ENCODE assay signal across 8 cellular contexts in genomic region chr1:1309525-1310385, GRCh38. TPM values are rescaled to one million over a fixed set of nuclear protein-coding genes. Genes with fewer than 3 reads are reported as not detected.
DNase-seq lines count a peak whose midpoint lies in the region; ATAC-seq and TF ChIP-seq lines count a peak whose summit lies in the region.

No MANE protein-coding gene starts in this region.

- H3K56ac ChIP-seq in H9 (ENCODE audit: insufficient read length, low read depth, low read length), result no peak overlapping the region

- H2AFZ ChIP-seq in H9 (ENCODE audit: low read length) (no peak overlapping the region), SU-DHL-6 (ENCODE audit: low read depth, low read length, severe bottlenecking) (no peak overlapping the region)

- H3K4ac ChIP-seq in H9 (ENCODE audit: low read depth, low read length), result no peak overlapping the region

- no peak overlapping the region for H4K8ac ChIP-seq in H9 (replicated peaks; ENCODE audit: insufficient read length, low read depth, low read length)

- no peaks in the 10 kb centered on the region for H3K9me3 ChIP-seq in H9 (ENCODE audit: control insufficient read depth, low read depth, low read length)
- no peaks in the 10 kb centered on the region for H3K9me3 ChIP-seq in SU-DHL-6 (ENCODE audit: insufficient read depth, low read length)
- no peaks in the 10 kb centered on the region for H3K9me3 ChIP-seq in gastrocnemius medialis

- H3K27ac Mint-ChIP-seq in H9, result no peak overlapping the region

- peaks cover 5% of the 10 kb centered on the region; the same call in 1 of the 2 replicates for H3K4me1 ChIP-seq in H9 (ENCODE audit: insufficient read depth, low read length)
- H3K4me1 ChIP-seq in gastrocnemius medialis, result peaks cover 34 to 39% of the 10 kb centered on the region in 2 donors

- H3F3A ChIP-seq in SU-DHL-6 (ENCODE audit: insufficient read depth), result no peaks in the 10 kb centered on the region; the same call in 1 of the 2 replicates

- H3K9ac ChIP-seq in H9 (ENCODE audit: extremely low read depth, insufficient read length, low read length), result no peak overlapping the region
- H3K9ac ChIP-seq in SU-DHL-6 (ENCODE audit: low read length), result peak overlapping the region; percentile 99

- TF ChIP-seq CTCF in H9 (conservative IDR thresholded peaks at IDR 0.05), result no peak
- no peak for TF ChIP-seq CTCF in SU-DHL-6 (IDR thresholded peaks at IDR 0.05; ENCODE audit: insufficient read depth, low read length, poor library complexity, severe bottlenecking)
- TF ChIP-seq CTCF in fibroblast of pulmonary artery (IDR thresholded peaks at IDR 0.05; ENCODE audit: low read length, missing control alignments), result no peak
- TF ChIP-seq CTCF in gastrocnemius medialis (IDR thresholded peaks at IDR 0.05 in 4 of 5, conservative IDR thresholded peaks at IDR 0.05 in 1 of 5), result no peak

- peaks cover 3% of the 10 kb centered on the region; the same call in 1 of the 2 replicates for H3K27me3 Mint-ChIP-seq in H9 (ENCODE audit: low read depth)

- ATAC-seq in gastrocnemius medialis (no peak), HG03108 (IDR thresholded peaks at IDR 0.05; ENCODE audit: unreplicated experiment) (no peak)

- H3K36me3 Mint-ChIP-seq in H9 (ENCODE audit: insufficient read depth in 1 of 3, low read depth in 3 of 3), result peaks cover 4 to 27% (median 23%) of the 10 kb centered on the region in 3 experiments

- no peak overlapping the region for H2BK15ac ChIP-seq in H9 (ENCODE audit: low read depth, low read length)

- no peak overlapping the region for H2BK12ac ChIP-seq in H9 (ENCODE audit: insufficient read length, low read depth, low read length)

- H3K36me3 ChIP-seq in SU-DHL-6 (ENCODE audit: low read length) (no peaks in the 10 kb centered on the region), gastrocnemius medialis (peaks cover 0 to 35% of the 10 kb centered on the region in 2 donors)

- no peak overlapping the region for H3K18ac ChIP-seq in H9 (ENCODE audit: insufficient read length, low read depth, low read length)

- peaks cover 15% of the 10 kb centered on the region for H3K23me2 ChIP-seq in H9 (ENCODE audit: insufficient read length, low read depth, low read length, poor library complexity, severe bottlenecking)

- no peak overlapping the region for H3T11ph ChIP-seq in H9 (ENCODE audit: low read length)

- H3K14ac ChIP-seq in H9 (ENCODE audit: insufficient read depth, low read length), result no peak overlapping the region

- H3K79me2 ChIP-seq in H9 (ENCODE audit: insufficient read depth, low read length) (no peaks in the 10 kb centered on the region), SU-DHL-6 (ENCODE audit: insufficient read depth, low read length) (peaks cover 12% of the 10 kb centered on the region)

- no peaks in the 10 kb centered on the region for H4K20me1 ChIP-seq in H9 (ENCODE audit: control insufficient read depth, insufficient read depth, insufficient read length)
- H4K20me1 ChIP-seq in SU-DHL-6 (ENCODE audit: low read depth, low read length), result no peaks in the 10 kb centered on the region

- H3K4me1 Mint-ChIP-seq in H9, result peaks cover 14 to 26% of the 10 kb centered on the region in 2 experiments

- WGBS in H9 (ENCODE audit: extremely low coverage, insufficient read length, low lambda C conversion rate), result no CpG with 5 or more reads among the region's 35 CpGs

- H3K27me3 ChIP-seq in H9 (ENCODE audit: insufficient read depth, low read length) (no peaks in the 10 kb centered on the region), SU-DHL-6 (ENCODE audit: low read length) (no peaks in the 10 kb centered on the region), gastrocnemius medialis (no peaks in the 10 kb centered on the region)

- H3K9me3 Mint-ChIP-seq in H9, result no peaks in the 10 kb centered on the region; a peak in 1 of 5 replicates

- in situ Hi-C loops in gastrocnemius medialis (cut with MboI; ENCODE audit: low sequenced_read_pairs in 4 of 4), result no loop called here

- no peak overlapping the region for H4K91ac ChIP-seq in H9 (ENCODE audit: insufficient read length, low read depth, low read length)

- no peak overlapping the region for H3K27ac ChIP-seq in H9 (ENCODE audit: insufficient read length, low read depth, low read length)
- H3K27ac ChIP-seq in SU-DHL-6 (ENCODE audit: low read depth, low read length), result peak overlapping the region; percentile 75
- H3K27ac ChIP-seq in gastrocnemius medialis, result peak overlapping the region; percentile 88 to 100 (median 96)

- intact Hi-C loops in gastrocnemius medialis (cut with DNase I; ENCODE audit: low total_unique reads), result loop anchor here (2.0 to 10.0 kb wide), 2 partner anchors 15 to 355 kb away; partner anchors contain the start of genes CPTP, INTS11 and NOC2L

- no peaks in the 10 kb centered on the region for H3K79me1 ChIP-seq in H9 (ENCODE audit: insufficient read depth, low read depth, low read length, poor library complexity, severe bottlenecking)

- H2AK5ac ChIP-seq in H9 (ENCODE audit: insufficient read length, low read length), result no peak overlapping the region

- no peak overlapping the region for H2BK120ac ChIP-seq in H9 (ENCODE audit: low read depth, low read length, poor library complexity, severe bottlenecking)

- H3K4me3 ChIP-seq in SU-DHL-6 (ENCODE audit: insufficient read depth, low read length, poor library complexity, severe bottlenecking), result peak overlapping the region; percentile 84
- peak overlapping the region; percentile 67 for H3K4me3 ChIP-seq in fibroblast of pulmonary artery (replicated peaks; ENCODE audit: low read depth, low read length)
- H3K4me3 ChIP-seq in gastrocnemius medialis, result peak overlapping the region; percentile 67 to 92 (median 70)

- H3K23ac ChIP-seq in H9 (ENCODE audit: insufficient read length, low read depth, low read length), result no peak overlapping the region

- H4K5ac ChIP-seq in H9 (ENCODE audit: insufficient read length, low read depth, low read length), result no peak overlapping the region

- no peaks in the 10 kb centered on the region for H3K9me2 ChIP-seq in SU-DHL-6 (replicated peaks; ENCODE audit: insufficient read depth, low read length)

- no peak for TF ChIP-seq POLR2A in gastrocnemius medialis (IDR thresholded peaks at IDR 0.05)

- peak overlapping the region; percentile 80 to 82 for H3K4me3 Mint-ChIP-seq in H9

- no peak overlapping the region for H2BK5ac ChIP-seq in H9 (ENCODE audit: insufficient read length, low read length)

- H3K4me2 ChIP-seq in H9 (ENCODE audit: insufficient read depth, insufficient read length, low read length) (peak overlapping the region; percentile 46), SU-DHL-6 (ENCODE audit: low read depth, low read length, poor library complexity, severe bottlenecking) (peak overlapping the region; percentile 68)

- H2BK20ac ChIP-seq in H9 (ENCODE audit: low read depth, low read length, poor library complexity, severe bottlenecking), result no peak overlapping the region

- DNase-seq in H9 (peak; percentile 62), fibroblast of pulmonary artery (ENCODE audit: low read depth) (no peak), gastrocnemius medialis (no peak), NCI-H1092 treated with DMSO at 0.1 percent for 48 hours (lab: John Stamatoyannopoulos, UW) (no peak), NCI-H748 (lab: John Stamatoyannopoulos, UW; ENCODE audit: unreplicated experiment) (no peak), superior temporal gyrus (ENCODE audit: extremely low spot score) (no peak)

RNA-seq across cellular contexts. Expression of gene PUSL1, which starts 1.4 kb away (rescaled TPM):
- 38.0 and 40.9 TPM in 2 replicates for total RNA-seq in H9 (2021)
- total RNA-seq in gastrocnemius medialis, result 10 to 100 TPM in 2 of 4 donors, 1 to 10 TPM in 2; 6.2 to 13.1 (median 9.5) TPM

RNA-seq across cellular contexts. Expression of gene ACAP3, which starts 2.0 kb away (rescaled TPM):
- 39.5 and 41.4 TPM in 2 replicates for total RNA-seq in H9 (2021)
- total RNA-seq in gastrocnemius medialis, result 10 to 100 TPM; 18.4 to 31.9 (median 25.8) TPM

RNA-seq across cellular contexts. Expression of gene INTS11, which starts 14.7 kb away (rescaled TPM):
- 138 and 139 TPM in 2 replicates for total RNA-seq in H9 (2021)
- total RNA-seq in gastrocnemius medialis, result 10 to 100 TPM; 74.0 to 94.4 (median 84.7) TPM

RNA-seq across cellular contexts. Expression of gene CPTP, which starts 14.8 kb away (rescaled TPM):
- 14.0 and 15.0 TPM in 2 replicates for total RNA-seq in H9 (2021)
- 10 to 100 TPM; 22.7 to 64.9 (median 34.0) TPM for total RNA-seq in gastrocnemius medialis

RNA-seq across cellular contexts. Expression of gene TAS1R3, which starts 21.3 kb away (rescaled TPM):
- total RNA-seq in H9 (2021), result 0.28 and 0.35 TPM in 2 replicates
- total RNA-seq in gastrocnemius medialis, result under 1 TPM in 2 of 4 donors, not detected in 2; 0.20 to 0.44 TPM
